In genomic region chr10:58220769-58221448, GRCh38 we compare ENCODE assay signal across 20 cellular contexts. TPM values are rescaled to one million over a fixed set of nuclear protein-coding genes. Genes with fewer than 3 reads are reported as not detected.
A peak's percentile ranks its signal among the peaks of the same experiment; 100 is the strongest.
DNase-seq lines count a peak whose midpoint lies in the region; ATAC-seq and TF ChIP-seq lines count a peak whose summit lies in the region.
"Had no signal": no experiment of that assay in that cellular context is flagged by ENCODE, and none has a peak within 500 bp of the region (broad histone marks: within the 10 kb centered on the region; RNA-seq: fewer than 3 reads in every experiment).

No MANE protein-coding gene starts in this region.

- no peaks in the 10 kb centered on the region for H3K4me1 ChIP-seq in breast epithelium
- no peaks in the 10 kb centered on the region for H3K4me1 ChIP-seq in lower lobe of right lung
- no peaks in the 10 kb centered on the region for H3K4me1 ChIP-seq in H9 (ENCODE audit: insufficient read depth, low read length)
- H3K4me1 ChIP-seq: stomach had no signal

- no peak overlapping the region for H3T11ph ChIP-seq in H9 (ENCODE audit: low read length)

- no peak overlapping the region for H2BK15ac ChIP-seq in H9 (ENCODE audit: low read depth, low read length)

- peak; percentile 16 for DNase-seq in MCF 10A (ENCODE audit: unreplicated experiment)
- no peak for DNase-seq in breast epithelium (ENCODE audit: low spot score in 2 of 2)
- DNase-seq in RPMI7951 (ENCODE audit: low read depth), result peak; percentile 10
- peak; percentile 92 for DNase-seq in fibroblast of peridontal ligament (ENCODE audit: extremely low read depth)
- DNase-seq in stromal cell of bone marrow (ENCODE audit: low read depth), result peak; percentile 67
- no peak for DNase-seq in lower lobe of right lung
- no peak for DNase-seq in H9
- DNase-seq: activated naive CD4-positive, alpha-beta T cell treated with Interleukin-2 at 50 U/mL for 16 hours; anterior cingulate cortex; CD4-positive, alpha-beta T cell; DMS153; foreskin melanocyte; kidney glomerular epithelial cell; NCI-H1417; SHP77; stimulated activated CD4-positive, alpha-beta T cell treated with anti-CD3 and anti-CD28 coated beads, Interleukin-4, amount 100 ng/mL, for 24 hours; stomach had no signal

- H4K5ac ChIP-seq in H9 (ENCODE audit: insufficient read length, low read depth, low read length), result no peak overlapping the region

- H3K27ac ChIP-seq in breast epithelium, result no peak overlapping the region
- no peak overlapping the region for H3K27ac ChIP-seq in lower lobe of right lung
- H3K27ac ChIP-seq in H9 (ENCODE audit: insufficient read length, low read depth, low read length), result no peak overlapping the region
- H3K27ac ChIP-seq: stomach had no signal

- no CpG with 5 or more reads among the region's 2 CpGs for WGBS in H9 (ENCODE audit: extremely low coverage, insufficient read length, low lambda C conversion rate)

- H2BK20ac ChIP-seq in H9 (ENCODE audit: low read depth, low read length, poor library complexity, severe bottlenecking), result no peak overlapping the region

- CTCF ChIA-PET in MCF 10A (lab: Yijun Ruan, JAX), result no interaction called here

- no peak for TF ChIP-seq POLR2A in breast epithelium (IDR thresholded peaks at IDR 0.05)

- H3K36me3 Mint-ChIP-seq in MCF 10A (ENCODE audit: insufficient read depth, unreplicated experiment), result no peaks in the 10 kb centered on the region
- H3K36me3 Mint-ChIP-seq in H9 (ENCODE audit: insufficient read depth in 1 of 3, low read depth in 3 of 3), result no peaks in the 10 kb centered on the region

- no peak overlapping the region for H2AFZ ChIP-seq in H9 (ENCODE audit: low read length)

- no peaks in the 10 kb centered on the region for H3K79me1 ChIP-seq in H9 (ENCODE audit: insufficient read depth, low read depth, low read length, poor library complexity, severe bottlenecking)

- no peak overlapping the region for H2BK120ac ChIP-seq in H9 (ENCODE audit: low read depth, low read length, poor library complexity, severe bottlenecking)

- H3K79me2 ChIP-seq in H9 (ENCODE audit: insufficient read depth, low read length), result no peaks in the 10 kb centered on the region

- H3K4me3 Mint-ChIP-seq in MCF 10A (ENCODE audit: unreplicated experiment) (no peak overlapping the region), H9 (no peak overlapping the region)
- H3K4me3 Mint-ChIP-seq: CD4-positive, alpha-beta T cell; nephron had no signal

- H3K9me3 ChIP-seq in breast epithelium (no peaks in the 10 kb centered on the region), lower lobe of right lung (no peaks in the 10 kb centered on the region), H9 (ENCODE audit: control insufficient read depth, low read depth, low read length) (no peaks in the 10 kb centered on the region)
- H3K9me3 ChIP-seq: stomach had no signal

- H3K9me3 Mint-ChIP-seq in MCF 10A (ENCODE audit: unreplicated experiment) (no peaks in the 10 kb centered on the region), H9 (no peaks in the 10 kb centered on the region)
- H3K9me3 Mint-ChIP-seq: CD4-positive, alpha-beta T cell; nephron had no signal

- H4K91ac ChIP-seq in H9 (ENCODE audit: insufficient read length, low read depth, low read length), result no peak overlapping the region

- H3K4me3 ChIP-seq in breast epithelium (no peak overlapping the region), lower lobe of right lung (no peak overlapping the region)
- H3K4me3 ChIP-seq: smooth muscle cell, stomach had no signal

- H3K27me3 Mint-ChIP-seq in MCF 10A (ENCODE audit: insufficient read depth, unreplicated experiment), result no peaks in the 10 kb centered on the region
- no peaks in the 10 kb centered on the region for H3K27me3 Mint-ChIP-seq in H9 (ENCODE audit: low read depth)
- H3K27me3 Mint-ChIP-seq: CD4-positive, alpha-beta T cell had no signal

- no peak overlapping the region for H3K56ac ChIP-seq in H9 (ENCODE audit: insufficient read length, low read depth, low read length)

- H2BK5ac ChIP-seq in H9 (ENCODE audit: insufficient read length, low read length), result no peak overlapping the region

- no peak overlapping the region for H3K27ac Mint-ChIP-seq in MCF 10A (ENCODE audit: low read depth, unreplicated experiment)
- H3K27ac Mint-ChIP-seq in H9, result no peak overlapping the region; a peak in 1 of 7 replicates
- H3K27ac Mint-ChIP-seq: CD4-positive, alpha-beta T cell; nephron had no signal

- H2BK12ac ChIP-seq in H9 (ENCODE audit: insufficient read length, low read depth, low read length), result no peak overlapping the region

- H3K27me3 ChIP-seq in breast epithelium (no peaks in the 10 kb centered on the region), lower lobe of right lung (ENCODE audit: low read depth) (no peaks in the 10 kb centered on the region), H9 (ENCODE audit: insufficient read depth, low read length) (no peaks in the 10 kb centered on the region)
- H3K27me3 ChIP-seq: stomach had no signal

- no peak for TF ChIP-seq CTCF in MCF 10A (IDR thresholded peaks at IDR 0.05; ENCODE audit: unreplicated experiment)
- TF ChIP-seq CTCF in breast epithelium (IDR thresholded peaks at IDR 0.05), result no peak
- TF ChIP-seq CTCF in lower lobe of right lung (IDR thresholded peaks at IDR 0.05), result no peak
- no peak for TF ChIP-seq CTCF in H9 (conservative IDR thresholded peaks at IDR 0.05)

- H3K9ac ChIP-seq in H9 (ENCODE audit: extremely low read depth, insufficient read length, low read length), result no peak overlapping the region

- ATAC-seq in lower lobe of right lung (no peak), HG03139 (IDR thresholded peaks at IDR 0.05; ENCODE audit: unreplicated experiment) (no peak)

- no peak overlapping the region for H3K4me2 ChIP-seq in H9 (ENCODE audit: insufficient read depth, insufficient read length, low read length)
- H3K4me2 ChIP-seq: smooth muscle cell had no signal

- POLR2A ChIA-PET in MCF 10A (lab: Yijun Ruan, JAX), result no interaction called here

- no peaks in the 10 kb centered on the region for H3K23me2 ChIP-seq in H9 (ENCODE audit: insufficient read length, low read depth, low read length, poor library complexity, severe bottlenecking)

- no peak overlapping the region for H4K8ac ChIP-seq in H9 (replicated peaks; ENCODE audit: insufficient read length, low read depth, low read length)

- no peaks in the 10 kb centered on the region for H4K20me1 ChIP-seq in H9 (ENCODE audit: control insufficient read depth, insufficient read depth, insufficient read length)

- peaks cover 11% of the 10 kb centered on the region for H3K4me1 Mint-ChIP-seq in MCF 10A (ENCODE audit: insufficient read depth, unreplicated experiment)
- H3K4me1 Mint-ChIP-seq in H9, result no peaks in the 10 kb centered on the region
- H3K4me1 Mint-ChIP-seq: nephron had no signal

- no peak overlapping the region for H3K14ac ChIP-seq in H9 (ENCODE audit: insufficient read depth, low read length)

- no peak overlapping the region for H2AK5ac ChIP-seq in H9 (ENCODE audit: insufficient read length, low read length)

- no peak overlapping the region for H3K4ac ChIP-seq in H9 (ENCODE audit: low read depth, low read length)

- no peak overlapping the region for H3K18ac ChIP-seq in H9 (ENCODE audit: insufficient read length, low read depth, low read length)

- no TSS peak for BruUV-seq in MCF 10A (replicated peaks; lab: Mats Ljungman, UMichigan)

- H3K23ac ChIP-seq in H9 (ENCODE audit: insufficient read length, low read depth, low read length), result no peak overlapping the region

- H3K36me3 ChIP-seq in breast epithelium (no peaks in the 10 kb centered on the region), lower lobe of right lung (no peaks in the 10 kb centered on the region)

- intact Hi-C loops in MCF 10A (cut with micrococcal nuclease), result no loop called here
- intact Hi-C loops in breast epithelium (cut with DNase I; ENCODE audit: low total_unique reads), result no loop called here
- intact Hi-C loops in lower lobe of right lung (cut with DNase I), result no loop called here

RNA-seq across cellular contexts. Expression of gene IPMK, which starts 46.8 kb away (rescaled TPM):
- 5.2 TPM in 2 replicates for total RNA-seq in MCF 10A (2022)
- total RNA-seq in breast epithelium, result 10 to 100 TPM in 1 of 3 donors, 1 to 10 TPM in 2; 7.5 to 13.5 (median 7.9) TPM
- 10.7 and 12.9 TPM in 2 replicates for total RNA-seq in RPMI7951 (2014; rRNA removed; shearing (Covaris generic))
- 7.5 TPM for total RNA-seq in lower lobe of right lung
- 7.2 and 7.3 TPM in 2 replicates for total RNA-seq in H9 (2021)

RNA-seq across cellular contexts. Expression of gene CISD1, which starts 48.1 kb away (rescaled TPM):
- total RNA-seq in MCF 10A (2022) (51.8 and 58.0 TPM in 2 replicates), breast epithelium (10 to 100 TPM in 2 of 3 donors, 1 to 10 TPM in 1; 9.9 to 27.2 (median 13.2) TPM), lower lobe of right lung (24.5 TPM), H9 (2021) (37.3 and 42.0 TPM in 2 replicates)
- total RNA-seq in RPMI7951 (2014; rRNA removed; shearing (Covaris generic)), result 52.0 and 54.5 TPM in 2 replicates

Comparison
In these comparisons a context has a peak if more than half of its experiments do, and no peak if none do; other contexts are left out.
1. DNase-seq: peak in MCF 10A (single experiment), RPMI7951 (single experiment), fibroblast of peridontal ligament (single experiment) and stromal cell of bone marrow (single experiment); none in breast epithelium (0 of 2), lower lobe of right lung (single experiment) and H9 (single experiment).